ENCODE assay signal across 8 cellular contexts in genomic region chr2:68157002-68157401, GRCh38. TPM values are rescaled to one million over a fixed set of nuclear protein-coding genes. Genes with fewer than 3 reads are reported as not detected.
DNase-seq lines count a peak whose midpoint lies in the region; FAIRE-seq and TF ChIP-seq lines count a peak whose summit lies in the region.

No MANE protein-coding gene starts in this region.

- H3K9ac ChIP-seq in MM.1S (ENCODE audit: low read length), result peak overlapping the region; percentile 87

- no peaks in the 10 kb centered on the region for H3F3A ChIP-seq in MM.1S (ENCODE audit: insufficient read depth, low read length)

- H3K27ac ChIP-seq in MM.1S (ENCODE audit: low read length), result peak overlapping the region; percentile 84

- DNase-seq in NCI-H345 (lab: John Stamatoyannopoulos, UW), result peak; percentile 40
- no peak for DNase-seq in NCI-H345 treated with DMSO at 0.1 percent for 48 hours (lab: John Stamatoyannopoulos, UW; ENCODE audit: unreplicated experiment)
- peak; percentile 26 for DNase-seq in H54 (ENCODE audit: insufficient read length, low spot score)
- DNase-seq in MM.1S, result no peak
- DNase-seq in dedifferentiated amniotic fluid mesenchymal stem cell (ENCODE audit: extremely low spot score), result peak; percentile 15
- no peak for DNase-seq in stimulated activated naive CD4-positive, alpha-beta T cell treated with Interleukin-2 at 50 U/mL for 16 hours (lab: John Stamatoyannopoulos, UW)
- no peak for DNase-seq in NCI-H510A (lab: John Stamatoyannopoulos, UW)

- H2AFZ ChIP-seq in MM.1S (ENCODE audit: low read length), result peak overlapping the region; percentile 84

- peak overlapping the region; percentile 92 for H3K4me2 ChIP-seq in MM.1S (ENCODE audit: low read depth, low read length)

- H4K20me1 ChIP-seq in MM.1S (ENCODE audit: insufficient read depth, low read length), result no peaks in the 10 kb centered on the region

- no peak for TF ChIP-seq CTCF in MM.1S (IDR thresholded peaks at IDR 0.05; ENCODE audit: low read length)

- TF ChIP-seq POLR2A in H54 (IDR thresholded peaks at IDR 0.05; ENCODE audit: low read depth, low read length), result no peak

- H3K4me1 ChIP-seq in MM.1S (ENCODE audit: low read length) (peaks cover 14% of the 10 kb centered on the region), mononuclear cell (ENCODE audit: insufficient read depth, low read length) (peaks cover 45% of the 10 kb centered on the region)

- no peaks in the 10 kb centered on the region for H3K9me2 ChIP-seq in MM.1S (replicated peaks; ENCODE audit: insufficient read depth, low read length)

- peaks cover 6% of the 10 kb centered on the region; the same call in 1 of the 2 replicates for H3K36me3 ChIP-seq in MM.1S (replicated peaks; ENCODE audit: insufficient read depth, low read length)

- no peak for FAIRE-seq in H54 (lab: Jason Lieb, UNC)

- H3K27me3 ChIP-seq in MM.1S (replicated peaks; ENCODE audit: insufficient read depth, low read length) (no peaks in the 10 kb centered on the region), mononuclear cell (ENCODE audit: insufficient read depth, low read length) (no peaks in the 10 kb centered on the region)

- H3K79me2 ChIP-seq in MM.1S (ENCODE audit: low read length), result peaks cover 59% of the 10 kb centered on the region

- H3K4me3 ChIP-seq in MM.1S (ENCODE audit: low read length) (peak overlapping the region; percentile 91), mononuclear cell (ENCODE audit: low read length) (peak overlapping the region; percentile 91)

- H3K9me3 ChIP-seq in MM.1S (replicated peaks; ENCODE audit: insufficient read depth, low read length) (no peaks in the 10 kb centered on the region), mononuclear cell (ENCODE audit: low read depth, low read length) (no peaks in the 10 kb centered on the region)

RNA-seq across cellular contexts. Expression of gene PNO1, which starts 0.7 kb away (rescaled TPM):
- 16.5 TPM for total RNA-seq in mononuclear cell

Comparison
In these comparisons a context has a peak if more than half of its experiments do, and no peak if none do; other contexts are left out.
1. DNase-seq: peak in NCI-H345 (single experiment), H54 (single experiment) and dedifferentiated amniotic fluid mesenchymal stem cell (single experiment); none in NCI-H345 treated with DMSO at 0.1 percent for 48 hours (single experiment), MM.1S (single experiment), stimulated activated naive CD4-positive, alpha-beta T cell treated with Interleukin-2 at 50 U/mL for 16 hours (single experiment) and NCI-H510A (single experiment).